ENCODE assay signal across 22 cellular contexts in genomic region chr12:132237772-132238486, GRCh38.
A peak's percentile ranks its signal among the peaks of the same experiment; 100 is the strongest.
DNase-seq lines count a peak whose midpoint lies in the region; ATAC-seq, FAIRE-seq and TF ChIP-seq lines count a peak whose summit lies in the region.
"Had no signal": no experiment of that assay in that cellular context is flagged by ENCODE, and none has a peak within 500 bp of the region (broad histone marks: within the 10 kb centered on the region; RNA-seq: fewer than 3 reads in every experiment).

No MANE protein-coding gene starts in this region.

- no peak overlapping the region for H3K4me3 Mint-ChIP-seq in effector memory CD8-positive, alpha-beta T cell

- no peak for DNase-seq in SK-N-SH
- DNase-seq in K562 (ENCODE audit: extremely low read depth in 1 of 4, low spot score in 3 of 4), result no peak
- DNase-seq in omental fat pad (ENCODE audit: low spot score), result no peak
- peak; percentile 60 for DNase-seq in upper lobe of right lung
- no peak for DNase-seq in effector memory CD8-positive, alpha-beta T cell
- no peak for DNase-seq in T1000 (lab: John Stamatoyannopoulos, UW)
- DNase-seq: ACHN, GDM1, IMR-90, NCI-H1105, NCI-H146, NCI-H2029, NCI-H345, NCI-H524, NCI-H774 had no signal

- H3K27ac ChIP-seq in SK-N-SH (ENCODE audit: low read depth in 2 of 2, low read length in 1 of 2), result no peak overlapping the region
- H3K27ac ChIP-seq in K562 (ENCODE audit: extremely low read depth, low read depth, low read length), result no peak overlapping the region
- no peak overlapping the region for H3K27ac ChIP-seq in upper lobe of right lung
- H3K27ac ChIP-seq: 22Rv1, C4-2B, SJSA1 had no signal

- H3K27me3 ChIP-seq in SK-N-SH (ENCODE audit: insufficient read depth) (peaks cover 32% of the 10 kb centered on the region), K562 (ENCODE audit: control insufficient read depth in 2 of 2, insufficient read depth in 2 of 2, low read length in 2 of 2) (peaks cover 2 to 20% of the 10 kb centered on the region in 2 experiments; a peak in 3 of 5 replicates), upper lobe of right lung (no peaks in the 10 kb centered on the region)
- H3K27me3 ChIP-seq: SJSA1 had no signal

- peaks cover 7% of the 10 kb centered on the region for H3F3A ChIP-seq in SK-N-SH (replicated peaks; ENCODE audit: insufficient read depth)

- H3K9me3 ChIP-seq in SK-N-SH (no peaks in the 10 kb centered on the region), K562 (replicated peaks; ENCODE audit: control insufficient read depth, insufficient read depth, low read depth, low read length) (no peaks in the 10 kb centered on the region), upper lobe of right lung (no peaks in the 10 kb centered on the region)
- H3K9me3 ChIP-seq: SJSA1 had no signal

- H4K20me1 ChIP-seq in SK-N-SH (ENCODE audit: insufficient read depth), result no peaks in the 10 kb centered on the region
- no peaks in the 10 kb centered on the region for H4K20me1 ChIP-seq in K562 (replicated peaks; ENCODE audit: control insufficient read depth, insufficient read depth, low read length)

- H3K36me3 Mint-ChIP-seq in effector memory CD8-positive, alpha-beta T cell (ENCODE audit: insufficient read depth), result no peaks in the 10 kb centered on the region

- peak; percentile 34 for ATAC-seq in SK-N-SH treated with all-trans-retinoic acid at 6 μM for 48 hours
- ATAC-seq in K562, result no peak
- peak; percentile 33 for ATAC-seq in omental fat pad (ENCODE audit: low FRiP score)
- peak; percentile 24 for ATAC-seq in upper lobe of right lung
- no peak for ATAC-seq in GM21528 (IDR thresholded peaks at IDR 0.05; ENCODE audit: low FRiP score, unreplicated experiment)
- no peak for ATAC-seq in effector memory CD8-positive, alpha-beta T cell (replicated peaks)

- H3K9me2 ChIP-seq in SK-N-SH, result no peaks in the 10 kb centered on the region

- TF ChIP-seq POLR2A in K562 (conservative IDR thresholded peaks at IDR 0.05), result no peak

- TF ChIP-seq RAD21 in SK-N-SH (IDR thresholded peaks at IDR 0.05; ENCODE audit: low read length) (no peak), K562 (CRISPR knock-in tag; conservative IDR thresholded peaks at IDR 0.05 in 1 of 2, IDR thresholded peaks at IDR 0.05 in 1 of 2) (no peak)

- H3K4me3 ChIP-seq in SK-N-SH (ENCODE audit: low read depth in 2 of 2, low read length in 1 of 2) (no peak overlapping the region), K562 (no peak overlapping the region), upper lobe of right lung (no peak overlapping the region)
- H3K4me3 ChIP-seq: SJSA1 had no signal

- no peaks in the 10 kb centered on the region for H3K79me2 ChIP-seq in SK-N-SH (ENCODE audit: insufficient read depth)
- no peaks in the 10 kb centered on the region for H3K79me2 ChIP-seq in K562 (ENCODE audit: control insufficient read depth, insufficient read depth, low read length)

- no TSS peak for BruUV-seq in K562 (replicated peaks; lab: Mats Ljungman, UMichigan)

- intact Hi-C loops in K562 (cut with micrococcal nuclease), result no loop called here
- intact Hi-C loops in upper lobe of right lung (cut with DNase I), result no loop called here

- H3K36me3 ChIP-seq in SK-N-SH (replicated peaks in 1 of 2; ENCODE audit: control insufficient read depth in 1 of 2, insufficient read depth in 2 of 2, low read length in 1 of 2) (no peaks in the 10 kb centered on the region), K562 (ENCODE audit: control insufficient read depth, insufficient read depth, low read length) (no peaks in the 10 kb centered on the region), upper lobe of right lung (no peaks in the 10 kb centered on the region)
- H3K36me3 ChIP-seq: SJSA1 had no signal

- no peak for TF ChIP-seq EP300 in SK-N-SH (IDR thresholded peaks at IDR 0.05; ENCODE audit: borderline replicate concordance in 1 of 2, low read depth in 1 of 2, low read length in 1 of 2)
- no peak for TF ChIP-seq EP300 in K562 (IDR thresholded peaks at IDR 0.05; ENCODE audit: low read length)

- H3K4me2 ChIP-seq in SK-N-SH (no peak overlapping the region), K562 (ENCODE audit: insufficient read depth, low read length) (no peak overlapping the region)

- H3K9ac ChIP-seq in SK-N-SH, result no peak overlapping the region
- H3K9ac ChIP-seq in K562 (ENCODE audit: insufficient read depth in 1 of 2, low read depth in 2 of 2, low read length in 2 of 2), result 0 out of 4 replicates have a peak overlapping the region, but pooled peaks of 1 of the 2 experiments have one; percentile 17

- in situ Hi-C loops in K562 (cut with MboI), result no loop called here

- peaks cover 0 to 1% of the 10 kb centered on the region in 2 donors for H3K4me1 Mint-ChIP-seq in effector memory CD8-positive, alpha-beta T cell (ENCODE audit: low read depth in 2 of 2)

- 21% methylated on average over 16 of the region's 33 CpGs for WGBS in SK-N-SH (ENCODE audit: low lambda C conversion rate)
- WGBS in K562 (ENCODE audit: insufficient coverage, low coverage, missing lambda C conversion rate), result 14% methylated on average over 18 of the region's 33 CpGs

- H2AFZ ChIP-seq in SK-N-SH (ENCODE audit: low read depth) (no peak overlapping the region), K562 (ENCODE audit: low read depth, low read length) (no peak overlapping the region)

- H3K27me3 Mint-ChIP-seq in effector memory CD8-positive, alpha-beta T cell, result no peaks in the 10 kb centered on the region

- POLR2A ChIA-PET in SK-N-SH (lab: Yijun Ruan, JAX), result no interaction called here
- POLR2A ChIA-PET in K562 (lab: Yijun Ruan, JAX), result no interaction called here

- no peak for FAIRE-seq in K562 (lab: Jason Lieb, UNC)
- FAIRE-seq: GM18507, H1 had no signal

- no peaks in the 10 kb centered on the region for H3K4me1 ChIP-seq in SK-N-SH (ENCODE audit: control insufficient read depth in 1 of 2, insufficient read depth in 2 of 2, low read depth in 1 of 2, low read length in 1 of 2)
- peaks cover 0 to 10% of the 10 kb centered on the region in 2 experiments; a peak in 2 of 5 replicates for H3K4me1 ChIP-seq in K562 (replicated peaks in 1 of 2; ENCODE audit: control insufficient read depth in 2 of 2, insufficient read depth in 2 of 2, low read length in 2 of 2)
- H3K4me1 ChIP-seq in upper lobe of right lung, result no peaks in the 10 kb centered on the region
- H3K4me1 ChIP-seq: SJSA1 had no signal

- CTCF ChIA-PET in SK-N-SH (lab: Yijun Ruan, JAX), result interaction anchor here (0.6 to 0.8 kb wide), 2 partner anchors 84 to 176 kb away, joined by 3 to 4 read pairs; no protein-coding TSS in a partner anchor
- CTCF ChIA-PET in K562 (lab: Yijun Ruan, JAX; ENCODE audit: low intra/inter-chr PET ratio), result no interaction called here

- no peaks in the 10 kb centered on the region for H3K9me3 Mint-ChIP-seq in effector memory CD8-positive, alpha-beta T cell

- TF ChIP-seq CTCF in SK-N-SH (IDR thresholded peaks at IDR 0.05), result no peak
- TF ChIP-seq CTCF in K562 (IDR thresholded peaks at IDR 0.05 in 2 of 3, conservative IDR thresholded peaks at IDR 0.05 in 1 of 3; ENCODE audit: insufficient read depth in 2 of 3, low read depth in 1 of 3, low read length in 3 of 3), result no peak
- TF ChIP-seq CTCF in omental fat pad (IDR thresholded peaks at IDR 0.05), result no peak
- no peak for TF ChIP-seq CTCF in upper lobe of right lung (IDR thresholded peaks at IDR 0.05)

- H3K9me1 ChIP-seq in K562 (ENCODE audit: control insufficient read depth, insufficient read depth, low read length), result no peaks in the 10 kb centered on the region

- no peak overlapping the region for H3K27ac Mint-ChIP-seq in effector memory CD8-positive, alpha-beta T cell

TF ChIP-seq in SK-N-SH treated with all-trans-retinoic acid at 6 μM for 48 hours, 23 proteins besides CTCF, POLR2A, EP300 and RAD21 (continues in another document):
- no peak for TF ChIP-seq RARB (CRISPR knock-in tag; IDR thresholded peaks at IDR 0.05)
- TF ChIP-seq GLIS3 (CRISPR knock-in tag; IDR thresholded peaks at IDR 0.05), result no peak
- no peak for TF ChIP-seq ZNF70 (CRISPR knock-in tag; IDR thresholded peaks at IDR 0.05)
- no peak for TF ChIP-seq ZFP3 (CRISPR knock-in tag; IDR thresholded peaks at IDR 0.05)
- TF ChIP-seq BACH2 (CRISPR knock-in tag; IDR thresholded peaks at IDR 0.05; ENCODE audit: borderline replicate concordance), result no peak
- TF ChIP-seq ISL1 (CRISPR knock-in tag; IDR thresholded peaks at IDR 0.05), result no peak
- TF ChIP-seq TCF4 (CRISPR knock-in tag; IDR thresholded peaks at IDR 0.05; ENCODE audit: borderline replicate concordance), result no peak

TF ChIP-seq in SK-N-SH, 30 proteins besides CTCF, POLR2A, EP300 and RAD21 (continues in another document):
- TF ChIP-seq NRF1 (IDR thresholded peaks at IDR 0.05; ENCODE audit: low read depth, low read length), result no peak
- no peak for TF ChIP-seq ELF1 (IDR thresholded peaks at IDR 0.05)
- TF ChIP-seq, protein P1, sequence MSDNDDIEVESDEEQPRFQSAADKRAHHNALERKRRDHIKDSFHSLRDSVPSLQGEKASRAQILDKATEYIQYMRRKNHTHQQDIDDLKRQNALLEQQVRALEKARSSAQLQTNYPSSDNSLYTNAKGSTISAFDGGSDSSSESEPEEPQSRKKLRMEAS (IDR thresholded peaks at IDR 0.05; ENCODE audit: low read depth), result no peak
- no peak for TF ChIP-seq MXI1 (IDR thresholded peaks at IDR 0.05; ENCODE audit: low read depth, low read length)
- no peak for TF ChIP-seq YY1 (IDR thresholded peaks at IDR 0.05; ENCODE audit: low read depth)
- TF ChIP-seq EZH2phosphoT487 (IDR thresholded peaks at IDR 0.05; ENCODE audit: borderline replicate concordance, low read depth), result no peak

TF ChIP-seq in K562, 482 proteins besides CTCF, POLR2A, EP300 and RAD21:
- TF ChIP-seq, protein P2, sequence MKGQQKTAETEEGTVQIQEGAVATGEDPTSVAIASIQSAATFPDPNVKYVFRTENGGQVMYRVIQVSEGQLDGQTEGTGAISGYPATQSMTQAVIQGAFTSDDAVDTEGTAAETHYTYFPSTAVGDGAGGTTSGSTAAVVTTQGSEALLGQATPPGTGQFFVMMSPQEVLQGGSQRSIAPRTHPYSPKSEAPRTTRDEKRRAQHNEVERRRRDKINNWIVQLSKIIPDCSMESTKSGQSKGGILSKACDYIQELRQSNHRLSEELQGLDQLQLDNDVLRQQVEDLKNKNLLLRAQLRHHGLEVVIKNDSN (CRISPR knock-in tag; IDR thresholded peaks at IDR 0.05), result 0 out of 2 replicates have a peak, but pooled peaks have one; percentile 7
- no peak for TF ChIP-seq ZNF41 (CRISPR knock-in tag; conservative IDR thresholded peaks at IDR 0.05)
TF ChIP-seq in K562: peak in this region for 1.

Comparison
In these comparisons a context has a peak if more than half of its experiments do, and no peak if none do; other contexts are left out.
1. ATAC-seq: peak in SK-N-SH treated with all-trans-retinoic acid at 6 μM for 48 hours (single experiment), omental fat pad (single experiment) and upper lobe of right lung (single experiment); none in K562 (single experiment), GM21528 (single experiment) and effector memory CD8-positive, alpha-beta T cell (single experiment).